ENCODE assay signal across 11 cellular contexts in the genomic region with DNA sequence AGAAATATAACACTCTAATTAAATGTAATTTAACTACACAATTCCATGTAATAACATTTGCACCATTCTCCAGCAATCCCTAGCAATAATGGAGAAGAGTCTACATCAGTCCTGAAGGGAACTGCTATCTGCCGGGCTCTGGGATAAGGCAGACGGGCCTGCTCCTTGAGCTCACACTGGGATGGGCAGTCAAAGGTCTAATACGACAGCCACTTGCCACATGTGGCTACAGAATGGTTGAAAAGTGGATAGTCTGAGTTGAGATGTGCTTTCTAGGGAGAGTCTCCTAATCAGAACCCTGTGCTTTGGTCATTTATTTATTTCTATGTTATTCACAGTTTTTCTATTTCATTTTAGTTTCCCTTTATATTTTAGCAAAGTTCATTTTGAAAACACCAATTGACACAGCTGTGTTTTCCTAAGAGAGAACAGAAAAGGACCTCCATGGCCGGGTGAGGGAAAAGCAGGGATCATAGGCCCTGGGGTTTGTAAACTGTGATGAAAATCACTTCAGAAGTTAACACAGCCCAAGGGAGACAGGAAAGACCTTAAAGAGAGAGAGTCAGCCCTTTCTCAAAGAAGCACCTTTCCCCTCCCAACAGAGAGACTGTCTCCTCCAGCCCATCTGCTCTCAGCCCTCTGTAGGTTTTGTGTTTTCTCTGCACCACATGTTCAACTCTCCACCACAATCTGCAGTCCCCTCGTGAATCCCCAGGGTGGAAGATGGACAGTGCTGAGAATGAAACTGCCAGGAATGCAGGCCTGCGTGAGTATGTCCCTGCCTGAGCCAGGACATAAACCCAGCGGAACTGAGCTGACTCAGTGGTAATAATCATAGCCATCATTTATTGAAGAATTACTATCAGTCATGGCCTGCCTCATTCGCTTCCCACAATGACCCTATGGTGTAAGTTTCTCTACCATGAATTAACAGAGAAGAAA. TPM values are rescaled to one million over a fixed set of nuclear protein-coding genes. Genes with fewer than 3 reads are reported as not detected.
DNase-seq lines count a peak whose midpoint lies in the region; ATAC-seq and TF ChIP-seq lines count a peak whose summit lies in the region.
"Had no signal": no experiment of that assay in that cellular context is flagged by ENCODE, and none has a peak within 500 bp of the region (broad histone marks: within the 10 kb centered on the region; RNA-seq: fewer than 3 reads in every experiment).

No MANE protein-coding gene starts in this region.

- no peak overlapping the region for H3K4me3 Mint-ChIP-seq in activated naive CD4-positive, alpha-beta T cell treated with anti-CD3 and anti-CD28 coated beads, Interleukin-2, amount 10 ng/mL, durations not matched to agents 7 days and 5 days
- no peak overlapping the region for H3K4me3 Mint-ChIP-seq in Caco-2 (ENCODE audit: unreplicated experiment)
- H3K4me3 Mint-ChIP-seq: activated CD8-positive, alpha-beta T cell treated with anti-CD3 and anti-CD28 coated beads for 36 hours had no signal

- H3K36me3 Mint-ChIP-seq in activated naive CD4-positive, alpha-beta T cell treated with anti-CD3 and anti-CD28 coated beads, Interleukin-2, amount 10 ng/mL, durations not matched to agents 7 days and 5 days, result no peaks in the 10 kb centered on the region
- H3K36me3 Mint-ChIP-seq in Caco-2 (ENCODE audit: insufficient read depth, unreplicated experiment), result no peaks in the 10 kb centered on the region

- no peaks in the 10 kb centered on the region for H3K4me1 ChIP-seq in breast epithelium
- H3K4me1 ChIP-seq in lower lobe of right lung, result no peaks in the 10 kb centered on the region
- no peaks in the 10 kb centered on the region for H3K4me1 ChIP-seq in uterus
- no peaks in the 10 kb centered on the region for H3K4me1 ChIP-seq in Caco-2

- BruUV-seq in Caco-2 (replicated peaks; lab: Mats Ljungman, UMichigan), result no TSS peak

- peak overlapping the region; percentile 0 to 74 for H3K27ac ChIP-seq in breast epithelium
- peak overlapping the region; percentile 6 for H3K27ac ChIP-seq in lower lobe of right lung
- H3K27ac ChIP-seq in uterus, result peak overlapping the region; percentile 65 to 70

- TF ChIP-seq CTCF in breast epithelium (IDR thresholded peaks at IDR 0.05) (no peak), lower lobe of right lung (IDR thresholded peaks at IDR 0.05) (no peak), uterus (IDR thresholded peaks at IDR 0.05) (no peak), Caco-2 (IDR thresholded peaks at IDR 0.05; ENCODE audit: insufficient read depth in 1 of 2, low read depth in 1 of 2, low read length in 1 of 2, severe bottlenecking in 1 of 2, unreplicated experiment in 1 of 2) (no peak)

- no peak for DNase-seq in activated naive CD4-positive, alpha-beta T cell treated with anti-CD3 and anti-CD28 coated beads, Interleukin-2, amount 10 ng/mL, durations not matched to agents 7 days and 5 days
- no peak for DNase-seq in activated naive CD4-positive, alpha-beta T cell (lab: John Stamatoyannopoulos, UW)
- DNase-seq in breast epithelium (ENCODE audit: low spot score in 2 of 2) (no peak), lower lobe of right lung (no peak), uterus (no peak), Caco-2 (no peak), NOMO-1 (lab: John Stamatoyannopoulos, UW; ENCODE audit: unreplicated experiment in 2 of 2) (no peak), RKO (ENCODE audit: low spot score) (no peak)
- DNase-seq: activated CD8-positive, alpha-beta T cell treated with anti-CD3 and anti-CD28 coated beads for 36 hours; effector CD8-positive, alpha-beta T cell; NCI-H446 treated with DMSO at 0.1 percent for 48 hours had no signal

- no peak for TF ChIP-seq POLR2A in breast epithelium (IDR thresholded peaks at IDR 0.05)
- no peak for TF ChIP-seq POLR2A in uterus (IDR thresholded peaks at IDR 0.05)

- intact Hi-C loops in breast epithelium (cut with DNase I; ENCODE audit: low total_unique reads) (no loop called here), lower lobe of right lung (cut with DNase I) (no loop called here), uterus (cut with DNase I; ENCODE audit: low total_unique reads) (no loop called here), Caco-2 (cut with micrococcal nuclease; ENCODE audit: unreplicated experiment) (no loop called here)

- H3K9me3 Mint-ChIP-seq in activated naive CD4-positive, alpha-beta T cell treated with anti-CD3 and anti-CD28 coated beads, Interleukin-2, amount 10 ng/mL, durations not matched to agents 7 days and 5 days, result no peaks in the 10 kb centered on the region
- H3K9me3 Mint-ChIP-seq in Caco-2 (ENCODE audit: unreplicated experiment), result no peaks in the 10 kb centered on the region
- H3K9me3 Mint-ChIP-seq: activated CD8-positive, alpha-beta T cell treated with anti-CD3 and anti-CD28 coated beads for 36 hours had no signal

- CTCF ChIA-PET in activated naive CD4-positive, alpha-beta T cell treated with anti-CD3 and anti-CD28 coated beads, Interleukin-2, amount 10 ng/mL, durations not matched to agents 7 days and 5 days (lab: Charles Lee), result no interaction called here
- CTCF ChIA-PET in Caco-2 (lab: Charles Lee), result no interaction called here

- H3K9me3 ChIP-seq in breast epithelium, result no peaks in the 10 kb centered on the region
- H3K9me3 ChIP-seq in lower lobe of right lung, result no peaks in the 10 kb centered on the region
- no peaks in the 10 kb centered on the region for H3K9me3 ChIP-seq in uterus
- H3K9me3 ChIP-seq in Caco-2, result no peaks in the 10 kb centered on the region

- peak overlapping the region in 1 of 3 donors; percentile 35 for H3K4me3 ChIP-seq in breast epithelium
- no peak overlapping the region for H3K4me3 ChIP-seq in lower lobe of right lung
- H3K4me3 ChIP-seq in uterus, result peak overlapping the region in 1 of 2 donors; percentile 8
- no peak overlapping the region for H3K4me3 ChIP-seq in Caco-2 (ENCODE audit: low read depth, low read length)

- no peaks in the 10 kb centered on the region for H3K36me3 ChIP-seq in breast epithelium
- H3K36me3 ChIP-seq in lower lobe of right lung, result no peaks in the 10 kb centered on the region
- H3K36me3 ChIP-seq in uterus, result no peaks in the 10 kb centered on the region
- no peaks in the 10 kb centered on the region for H3K36me3 ChIP-seq in Caco-2 (ENCODE audit: control insufficient read depth, insufficient read depth, low read length)

- no peaks in the 10 kb centered on the region for H3K27me3 ChIP-seq in breast epithelium
- H3K27me3 ChIP-seq in lower lobe of right lung (ENCODE audit: low read depth), result no peaks in the 10 kb centered on the region
- H3K27me3 ChIP-seq in uterus, result no peaks in the 10 kb centered on the region
- H3K27me3 ChIP-seq in Caco-2 (replicated peaks; ENCODE audit: control insufficient read depth, insufficient read depth, low read length), result no peaks in the 10 kb centered on the region

- H3K4me1 Mint-ChIP-seq in activated naive CD4-positive, alpha-beta T cell treated with anti-CD3 and anti-CD28 coated beads, Interleukin-2, amount 10 ng/mL, durations not matched to agents 7 days and 5 days, result peaks cover 28% of the 10 kb centered on the region
- no peaks in the 10 kb centered on the region for H3K4me1 Mint-ChIP-seq in Caco-2 (ENCODE audit: low read depth, unreplicated experiment)

- H3K27me3 Mint-ChIP-seq in activated naive CD4-positive, alpha-beta T cell treated with anti-CD3 and anti-CD28 coated beads, Interleukin-2, amount 10 ng/mL, durations not matched to agents 7 days and 5 days, result peaks cover 4% of the 10 kb centered on the region
- no peaks in the 10 kb centered on the region for H3K27me3 Mint-ChIP-seq in Caco-2 (ENCODE audit: insufficient read depth, unreplicated experiment)
- H3K27me3 Mint-ChIP-seq: activated CD8-positive, alpha-beta T cell treated with anti-CD3 and anti-CD28 coated beads for 36 hours had no signal

- H3K27ac Mint-ChIP-seq in activated naive CD4-positive, alpha-beta T cell treated with anti-CD3 and anti-CD28 coated beads, Interleukin-2, amount 10 ng/mL, durations not matched to agents 7 days and 5 days, result peak overlapping the region; percentile 33
- no peak overlapping the region for H3K27ac Mint-ChIP-seq in Caco-2 (ENCODE audit: unreplicated experiment)
- H3K27ac Mint-ChIP-seq: activated CD8-positive, alpha-beta T cell treated with anti-CD3 and anti-CD28 coated beads for 36 hours had no signal

- no peak for ATAC-seq in lower lobe of right lung
- ATAC-seq: activated CD8-positive, alpha-beta T cell treated with anti-CD3 and anti-CD28 coated beads for 36 hours had no signal

- POLR2A ChIA-PET in Caco-2 (lab: Charles Lee), result no interaction called here

RNA-seq across cellular contexts. Expression of gene FSIP1, which starts 11.6 kb away (rescaled TPM):
- total RNA-seq in breast epithelium (10 to 100 TPM in 2 of 3 donors, under 1 TPM in 1; 0.32 to 23.3 (median 16.2) TPM), lower lobe of right lung (2.0 TPM), uterus (1 to 10 TPM in 3 of 4 donors, under 1 TPM in 1; 0.77 to 4.3 (median 2.6) TPM), Caco-2 (2022) (1.3 and 2.1 TPM in 2 replicates)

Comparison
In these comparisons a context has a peak if more than half of its experiments do, and no peak if none do; other contexts are left out.
1. H3K27ac ChIP-seq: peak in every context shown above with its lines; median percentile 68 in uterus; 37 in breast epithelium; 6 in lower lobe of right lung.